In genomic region chr5:111747336-111747735, GRCh38 we compare ENCODE assay signal across 1 cellular context.
TF ChIP-seq lines count a peak whose summit lies in the region.

No MANE protein-coding gene starts in this region.

TF ChIP-seq in WTC11, 78 proteins besides CTCF, POLR2A, EP300 and RAD21 (continued from another document):
- TF ChIP-seq, protein P1, sequence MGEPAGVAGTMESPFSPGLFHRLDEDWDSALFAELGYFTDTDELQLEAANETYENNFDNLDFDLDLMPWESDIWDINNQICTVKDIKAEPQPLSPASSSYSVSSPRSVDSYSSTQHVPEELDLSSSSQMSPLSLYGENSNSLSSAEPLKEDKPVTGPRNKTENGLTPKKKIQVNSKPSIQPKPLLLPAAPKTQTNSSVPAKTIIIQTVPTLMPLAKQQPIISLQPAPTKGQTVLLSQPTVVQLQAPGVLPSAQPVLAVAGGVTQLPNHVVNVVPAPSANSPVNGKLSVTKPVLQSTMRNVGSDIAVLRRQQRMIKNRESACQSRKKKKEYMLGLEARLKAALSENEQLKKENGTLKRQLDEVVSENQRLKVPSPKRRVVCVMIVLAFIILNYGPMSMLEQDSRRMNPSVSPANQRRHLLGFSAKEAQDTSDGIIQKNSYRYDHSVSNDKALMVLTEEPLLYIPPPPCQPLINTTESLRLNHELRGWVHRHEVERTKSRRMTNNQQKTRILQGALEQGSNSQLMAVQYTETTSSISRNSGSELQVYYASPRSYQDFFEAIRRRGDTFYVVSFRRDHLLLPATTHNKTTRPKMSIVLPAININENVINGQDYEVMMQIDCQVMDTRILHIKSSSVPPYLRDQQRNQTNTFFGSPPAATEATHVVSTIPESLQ (CRISPR knock-in tag; IDR thresholded peaks at IDR 0.05): no peak
- no peak for TF ChIP-seq E2F1 (CRISPR knock-in tag; IDR thresholded peaks at IDR 0.05)
